8 cellular contexts compared by ENCODE assay signal in genomic region chr11:109945626-109946321, GRCh38.
DNase-seq lines count a peak whose midpoint lies in the region; ATAC-seq, FAIRE-seq and TF ChIP-seq lines count a peak whose summit lies in the region.

No MANE protein-coding gene starts in this region.

- H3K9me3 ChIP-seq in Loucy (ENCODE audit: insufficient read depth, low read depth, low read length) (no peaks in the 10 kb centered on the region), mesenchymal stem cell (ENCODE audit: control insufficient read depth, low read length) (no peaks in the 10 kb centered on the region)

- WGBS in mesenchymal stem cell, result 74% methylated on average over 5 of the region's 6 CpGs

- H3K4ac ChIP-seq in mesenchymal stem cell (ENCODE audit: low read depth in 1 of 2, low read length in 2 of 2), result no peak overlapping the region

- no peaks in the 10 kb centered on the region for H3K79me2 ChIP-seq in Loucy (ENCODE audit: insufficient read depth, low read length)

- H2BK15ac ChIP-seq in mesenchymal stem cell (ENCODE audit: low read depth, poor library complexity, severe bottlenecking), result no peak overlapping the region

- no peak overlapping the region for H3K18ac ChIP-seq in mesenchymal stem cell (ENCODE audit: low read depth in 1 of 2, low read length in 2 of 2)

- no peak overlapping the region for H2BK120ac ChIP-seq in mesenchymal stem cell (ENCODE audit: low read depth, low read length)

- peak overlapping the region; percentile 57 for H3K4me2 ChIP-seq in Loucy (ENCODE audit: low read depth, low read length, poor library complexity, severe bottlenecking)
- H3K4me2 ChIP-seq in mesenchymal stem cell (ENCODE audit: low read length, poor library complexity, severe bottlenecking), result no peak overlapping the region

- H2BK12ac ChIP-seq in mesenchymal stem cell (ENCODE audit: low read length in 2 of 2), result no peak overlapping the region

- H3K4me1 ChIP-seq in Loucy (ENCODE audit: insufficient read depth, low read length, poor library complexity, severe bottlenecking) (peaks cover 6% of the 10 kb centered on the region), mesenchymal stem cell (ENCODE audit: control insufficient read depth, insufficient read depth, low read depth, low read length) (no peaks in the 10 kb centered on the region)

- no peaks in the 10 kb centered on the region for H3K79me1 ChIP-seq in mesenchymal stem cell (replicated peaks; ENCODE audit: low read length, poor library complexity, severe bottlenecking)

- H2BK5ac ChIP-seq in mesenchymal stem cell (ENCODE audit: low read depth, low read length, poor library complexity, severe bottlenecking), result no peak overlapping the region

- H3K14ac ChIP-seq in mesenchymal stem cell (ENCODE audit: low read length in 2 of 2), result no peak overlapping the region

- H3K9ac ChIP-seq in Loucy (ENCODE audit: low read depth, low read length, poor library complexity, severe bottlenecking), result peak overlapping the region; percentile 25
- H3K9ac ChIP-seq in mesenchymal stem cell (ENCODE audit: low read length), result peak overlapping the region; percentile 86

- peak overlapping the region; percentile 90 for H2AFZ ChIP-seq in Loucy (ENCODE audit: low read length)
- no peak overlapping the region for H2AFZ ChIP-seq in mesenchymal stem cell (ENCODE audit: low read depth, low read length)

- no peaks in the 10 kb centered on the region for H3K36me3 ChIP-seq in Loucy (ENCODE audit: insufficient read depth, low read length)
- no peaks in the 10 kb centered on the region for H3K36me3 ChIP-seq in mesenchymal stem cell (ENCODE audit: control insufficient read depth in 1 of 2, insufficient read depth in 2 of 2, low read depth in 1 of 2, low read length in 2 of 2)

- TF ChIP-seq POLR2A in H54 (IDR thresholded peaks at IDR 0.05; ENCODE audit: low read depth, low read length), result no peak

- peak overlapping the region; percentile 51 for H3K4me3 ChIP-seq in Loucy (ENCODE audit: low read length, poor library complexity, severe bottlenecking)
- H3K4me3 ChIP-seq in mesenchymal stem cell (ENCODE audit: insufficient read depth in 1 of 2, low read depth in 1 of 2, low read length in 2 of 2), result peak overlapping the region in 1 of 2 experiments; percentile 63

- FAIRE-seq in H54 (lab: Jason Lieb, UNC), result no peak

- H4K20me1 ChIP-seq in Loucy (ENCODE audit: insufficient read depth, low read length, poor library complexity, severe bottlenecking), result no peaks in the 10 kb centered on the region

- no peak overlapping the region for H3K27ac ChIP-seq in mesenchymal stem cell (ENCODE audit: low read length, poor library complexity, severe bottlenecking)

- H3F3A ChIP-seq in Loucy (ENCODE audit: low read depth), result no peaks in the 10 kb centered on the region

- no peak overlapping the region for H4K91ac ChIP-seq in mesenchymal stem cell (ENCODE audit: low read length)

- no peak overlapping the region for H2AK5ac ChIP-seq in mesenchymal stem cell (ENCODE audit: low read length, severe bottlenecking)

- H4K8ac ChIP-seq in mesenchymal stem cell (ENCODE audit: low read length), result no peak overlapping the region

- ATAC-seq in GM21619 (IDR thresholded peaks at IDR 0.05; ENCODE audit: unreplicated experiment), result peak; percentile 69

- TF ChIP-seq CTCF in GM10266 (IDR thresholded peaks at IDR 0.05; ENCODE audit: control insufficient read depth, insufficient read depth, low read depth, missing control alignments) (no peak), Loucy (conservative IDR thresholded peaks at IDR 0.05; ENCODE audit: low read length) (no peak)

- H3K9me2 ChIP-seq in Loucy (replicated peaks; ENCODE audit: low read depth, low read length), result no peaks in the 10 kb centered on the region

- no peak overlapping the region for H3K23ac ChIP-seq in mesenchymal stem cell (ENCODE audit: low read length in 2 of 2)

- peak; percentile 35 for DNase-seq in GM10266 (ENCODE audit: extremely low spot score)
- no peak for DNase-seq in mesenchymal stem cell
- no peak for DNase-seq in H54 (ENCODE audit: insufficient read length, low spot score)
- no peak for DNase-seq in UCSD-AML1 (lab: John Stamatoyannopoulos, UW; ENCODE audit: unreplicated experiment)
- DNase-seq in DMS79 treated with DMSO at 0.1 percent for 48 hours (lab: John Stamatoyannopoulos, UW), result no peak
- DNase-seq in SW480 (ENCODE audit: low spot score), result no peak

- H3K27me3 ChIP-seq in Loucy (ENCODE audit: insufficient read depth, low read length, poor library complexity, severe bottlenecking), result no peaks in the 10 kb centered on the region
- no peaks in the 10 kb centered on the region for H3K27me3 ChIP-seq in mesenchymal stem cell (ENCODE audit: control insufficient read depth in 1 of 2, insufficient read depth in 1 of 2, low read length in 2 of 2)
